ENCODE assay signal across 14 cellular contexts in genomic region chr21:36218691-36219090, GRCh38.
DNase-seq lines count a peak whose midpoint lies in the region; ATAC-seq and TF ChIP-seq lines count a peak whose summit lies in the region.
"Had no signal": no experiment of that assay in that cellular context is flagged by ENCODE, and none has a peak within 500 bp of the region (broad histone marks: within the 10 kb centered on the region; RNA-seq: fewer than 3 reads in every experiment).

No MANE protein-coding gene starts in this region.

- no peaks in the 10 kb centered on the region for H3F3A ChIP-seq in neural progenitor cell (ENCODE audit: low read depth)

- H3K36me3 ChIP-seq in neural progenitor cell (no peaks in the 10 kb centered on the region), spleen (peaks cover 0 to 96% (median 54%) of the 10 kb centered on the region in 6 donors)

- H3K27me3 ChIP-seq in neural progenitor cell, result no peaks in the 10 kb centered on the region
- no peaks in the 10 kb centered on the region for H3K27me3 ChIP-seq in spleen (replicated peaks in 1 of 7)

- DNase-seq in activated CD8-positive, alpha-beta T cell treated with anti-CD3 and anti-CD28 coated beads, Interleukin-2, amount 10 ng/mL, durations not matched to agents 7 days and 5 days, result no peak
- no peak for DNase-seq in activated CD8-positive, alpha-beta T cell treated with anti-CD3 and anti-CD28 coated beads for 36 hours
- DNase-seq in fibroblast of villous mesenchyme (ENCODE audit: low read depth) (peak; percentile 40), neural progenitor cell (ENCODE audit: low spot score) (no peak), spleen (peak; percentile 27), DMS79 treated with DMSO at 0.1 percent for 48 hours (lab: John Stamatoyannopoulos, UW) (no peak)
- DNase-seq in activated T-cell treated with anti-CD3 and anti-CD28 coated beads, Interleukin-2, amount 50 U/mL, for 4 hours, result no peak
- DNase-seq in activated CD4-positive, alpha-beta T cell treated with anti-CD3 and anti-CD28 coated beads, Interleukin-2, amount 10 ng/mL, durations not matched to agents 7 days and 5 days, result no peak
- DNase-seq: Calu3, DMS 273 treated with DMSO at 0.1 percent for 48 hours had no signal

- H3K4me3 ChIP-seq in fibroblast of villous mesenchyme (ENCODE audit: low read depth, low read length) (no peak overlapping the region), neural progenitor cell (no peak overlapping the region), spleen (no peak overlapping the region)
- H3K4me3 ChIP-seq: GM12878, HAP-1 had no signal

- no peaks in the 10 kb centered on the region for H3K9me3 Mint-ChIP-seq in activated CD8-positive, alpha-beta T cell treated with anti-CD3 and anti-CD28 coated beads, Interleukin-2, amount 10 ng/mL, durations not matched to agents 7 days and 5 days (ENCODE audit: insufficient read depth)
- H3K9me3 Mint-ChIP-seq in activated CD8-positive, alpha-beta T cell treated with anti-CD3 and anti-CD28 coated beads for 36 hours, result no peaks in the 10 kb centered on the region
- no peaks in the 10 kb centered on the region for H3K9me3 Mint-ChIP-seq in neural progenitor cell
- no peaks in the 10 kb centered on the region for H3K9me3 Mint-ChIP-seq in activated T-cell treated with anti-CD3 and anti-CD28 coated beads, Interleukin-2, amount 50 U/mL, for 4 hours
- no peaks in the 10 kb centered on the region for H3K9me3 Mint-ChIP-seq in activated CD4-positive, alpha-beta T cell treated with anti-CD3 and anti-CD28 coated beads, Interleukin-2, amount 10 ng/mL, durations not matched to agents 7 days and 5 days

- H2AFZ ChIP-seq in neural progenitor cell (replicated peaks), result no peak overlapping the region

- CTCF ChIA-PET in activated CD8-positive, alpha-beta T cell treated with anti-CD3 and anti-CD28 coated beads, Interleukin-2, amount 10 ng/mL, durations not matched to agents 7 days and 5 days (lab: Charles Lee), result interaction anchor here (1.6 kb wide), 1 partner anchor 9 kb away, joined by 5 read pairs; no protein-coding TSS in a partner anchor
- CTCF ChIA-PET in activated CD8-positive, alpha-beta T cell treated with anti-CD3 and anti-CD28 coated beads for 36 hours (lab: Charles Lee), result no interaction called here
- CTCF ChIA-PET in activated CD4-positive, alpha-beta T cell treated with anti-CD3 and anti-CD28 coated beads, Interleukin-2, amount 10 ng/mL, durations not matched to agents 7 days and 5 days (lab: Charles Lee), result interaction anchor here (1.1 to 1.5 kb wide), 3 partner anchors 8 to 65 kb away, joined by 3 to 4 read pairs (median 3); no protein-coding TSS in a partner anchor

- H3K9ac ChIP-seq in neural progenitor cell, result no peak overlapping the region

- no peaks in the 10 kb centered on the region for H3K4me1 Mint-ChIP-seq in activated CD8-positive, alpha-beta T cell treated with anti-CD3 and anti-CD28 coated beads, Interleukin-2, amount 10 ng/mL, durations not matched to agents 7 days and 5 days (ENCODE audit: low read depth)
- H3K4me1 Mint-ChIP-seq in activated CD8-positive, alpha-beta T cell treated with anti-CD3 and anti-CD28 coated beads for 36 hours (ENCODE audit: low read depth), result no peaks in the 10 kb centered on the region
- H3K4me1 Mint-ChIP-seq in neural progenitor cell, result peaks cover 9% of the 10 kb centered on the region
- no peaks in the 10 kb centered on the region for H3K4me1 Mint-ChIP-seq in activated T-cell treated with anti-CD3 and anti-CD28 coated beads, Interleukin-2, amount 50 U/mL, for 4 hours (ENCODE audit: low read depth)
- H3K4me1 Mint-ChIP-seq in activated CD4-positive, alpha-beta T cell treated with anti-CD3 and anti-CD28 coated beads, Interleukin-2, amount 10 ng/mL, durations not matched to agents 7 days and 5 days, result no peaks in the 10 kb centered on the region
- H3K4me1 Mint-ChIP-seq: CD14-positive monocyte had no signal

- H3K79me2 ChIP-seq in neural progenitor cell (ENCODE audit: low read depth), result no peaks in the 10 kb centered on the region

- POLR2A ChIA-PET in activated CD8-positive, alpha-beta T cell treated with anti-CD3 and anti-CD28 coated beads, Interleukin-2, amount 10 ng/mL, durations not matched to agents 7 days and 5 days (lab: Charles Lee), result no interaction called here
- POLR2A ChIA-PET in activated CD8-positive, alpha-beta T cell treated with anti-CD3 and anti-CD28 coated beads for 36 hours (lab: Charles Lee), result no interaction called here
- POLR2A ChIA-PET in activated CD4-positive, alpha-beta T cell treated with anti-CD3 and anti-CD28 coated beads, Interleukin-2, amount 10 ng/mL, durations not matched to agents 7 days and 5 days (lab: Charles Lee), result no interaction called here

- no peak for ATAC-seq in activated CD8-positive, alpha-beta T cell treated with anti-CD3 and anti-CD28 coated beads, Interleukin-2, amount 10 ng/mL, durations not matched to agents 7 days and 5 days
- no peak for ATAC-seq in activated CD8-positive, alpha-beta T cell treated with anti-CD3 and anti-CD28 coated beads for 36 hours
- no peak for ATAC-seq in activated T-cell treated with anti-CD3 and anti-CD28 coated beads, Interleukin-2, amount 50 U/mL, for 4 hours
- ATAC-seq: GM12878 had no signal

- H3K27me3 Mint-ChIP-seq in activated CD8-positive, alpha-beta T cell treated with anti-CD3 and anti-CD28 coated beads, Interleukin-2, amount 10 ng/mL, durations not matched to agents 7 days and 5 days (ENCODE audit: low read depth), result no peaks in the 10 kb centered on the region
- no peaks in the 10 kb centered on the region for H3K27me3 Mint-ChIP-seq in activated CD8-positive, alpha-beta T cell treated with anti-CD3 and anti-CD28 coated beads for 36 hours
- H3K27me3 Mint-ChIP-seq in neural progenitor cell (ENCODE audit: insufficient read depth, low read depth), result no peaks in the 10 kb centered on the region
- H3K27me3 Mint-ChIP-seq in activated T-cell treated with anti-CD3 and anti-CD28 coated beads, Interleukin-2, amount 50 U/mL, for 4 hours (ENCODE audit: low read depth), result no peaks in the 10 kb centered on the region
- H3K27me3 Mint-ChIP-seq in activated CD4-positive, alpha-beta T cell treated with anti-CD3 and anti-CD28 coated beads, Interleukin-2, amount 10 ng/mL, durations not matched to agents 7 days and 5 days, result no peaks in the 10 kb centered on the region

- peak overlapping the region; percentile 37 for H3K27ac ChIP-seq in neural progenitor cell
- no peak overlapping the region for H3K27ac ChIP-seq in spleen
- H3K27ac ChIP-seq: 22Rv1 had no signal

- no peak overlapping the region for H3K4me3 Mint-ChIP-seq in activated CD8-positive, alpha-beta T cell treated with anti-CD3 and anti-CD28 coated beads, Interleukin-2, amount 10 ng/mL, durations not matched to agents 7 days and 5 days
- H3K4me3 Mint-ChIP-seq in activated CD8-positive, alpha-beta T cell treated with anti-CD3 and anti-CD28 coated beads for 36 hours, result no peak overlapping the region
- no peak overlapping the region for H3K4me3 Mint-ChIP-seq in neural progenitor cell
- H3K4me3 Mint-ChIP-seq in activated T-cell treated with anti-CD3 and anti-CD28 coated beads, Interleukin-2, amount 50 U/mL, for 4 hours, result no peak overlapping the region
- H3K4me3 Mint-ChIP-seq in activated CD4-positive, alpha-beta T cell treated with anti-CD3 and anti-CD28 coated beads, Interleukin-2, amount 10 ng/mL, durations not matched to agents 7 days and 5 days, result no peak overlapping the region
- H3K4me3 Mint-ChIP-seq: CD14-positive monocyte had no signal

- peaks cover 24% of the 10 kb centered on the region for H3K36me3 Mint-ChIP-seq in activated CD8-positive, alpha-beta T cell treated with anti-CD3 and anti-CD28 coated beads, Interleukin-2, amount 10 ng/mL, durations not matched to agents 7 days and 5 days (ENCODE audit: low read depth)
- H3K36me3 Mint-ChIP-seq in activated CD8-positive, alpha-beta T cell treated with anti-CD3 and anti-CD28 coated beads for 36 hours (ENCODE audit: low read depth), result peaks cover 3% of the 10 kb centered on the region
- peaks cover 9% of the 10 kb centered on the region for H3K36me3 Mint-ChIP-seq in neural progenitor cell
- peaks cover 27% of the 10 kb centered on the region for H3K36me3 Mint-ChIP-seq in activated T-cell treated with anti-CD3 and anti-CD28 coated beads, Interleukin-2, amount 50 U/mL, for 4 hours (ENCODE audit: insufficient read depth)
- H3K36me3 Mint-ChIP-seq in activated CD4-positive, alpha-beta T cell treated with anti-CD3 and anti-CD28 coated beads, Interleukin-2, amount 10 ng/mL, durations not matched to agents 7 days and 5 days (ENCODE audit: low read depth), result peaks cover 23% of the 10 kb centered on the region

- intact Hi-C loops in activated CD8-positive, alpha-beta T cell treated with anti-CD3 and anti-CD28 coated beads for 36 hours (cut with micrococcal nuclease), result no loop called here
- intact Hi-C loops in spleen (cut with DNase I; ENCODE audit: low total_unique reads), result no loop called here

- no peaks in the 10 kb centered on the region for H3K9me3 ChIP-seq in neural progenitor cell (ENCODE audit: low read depth)
- no peaks in the 10 kb centered on the region for H3K9me3 ChIP-seq in spleen
- H3K9me3 ChIP-seq: HAP-1 had no signal

- TF ChIP-seq POLR2A in spleen (IDR thresholded peaks at IDR 0.05), result no peak

- no peak overlapping the region for H3K4me2 ChIP-seq in neural progenitor cell

- peak overlapping the region; percentile 20 for H3K27ac Mint-ChIP-seq in activated CD8-positive, alpha-beta T cell treated with anti-CD3 and anti-CD28 coated beads, Interleukin-2, amount 10 ng/mL, durations not matched to agents 7 days and 5 days
- no peak overlapping the region for H3K27ac Mint-ChIP-seq in activated CD8-positive, alpha-beta T cell treated with anti-CD3 and anti-CD28 coated beads for 36 hours
- no peak overlapping the region for H3K27ac Mint-ChIP-seq in neural progenitor cell
- no peak overlapping the region for H3K27ac Mint-ChIP-seq in activated CD4-positive, alpha-beta T cell treated with anti-CD3 and anti-CD28 coated beads, Interleukin-2, amount 10 ng/mL, durations not matched to agents 7 days and 5 days

- no peak for TF ChIP-seq CTCF in activated CD8-positive, alpha-beta T cell treated with anti-CD3 and anti-CD28 coated beads for 36 hours (IDR thresholded peaks at IDR 0.05)
- TF ChIP-seq CTCF in fibroblast of villous mesenchyme (IDR thresholded peaks at IDR 0.05; ENCODE audit: insufficient read depth, low read depth, low read length) (no peak), neural progenitor cell (IDR thresholded peaks at IDR 0.05) (no peak), spleen (IDR thresholded peaks at IDR 0.05 in 8 of 11, conservative IDR thresholded peaks at IDR 0.05 in 3 of 11) (no peak)

- peaks cover 7% of the 10 kb centered on the region for H3K4me1 ChIP-seq in neural progenitor cell
- no peaks in the 10 kb centered on the region for H3K4me1 ChIP-seq in spleen
- H3K4me1 ChIP-seq: HAP-1 had no signal

- H4K20me1 ChIP-seq in neural progenitor cell (ENCODE audit: low read depth), result no peaks in the 10 kb centered on the region

- WGBS in spleen, 5 donors, result 83 to 94% (median 89%) methylated on average over 6 of the region's 6 CpGs

Comparison
In these comparisons a context has a peak if more than half of its experiments do, and no peak if none do; other contexts are left out.
1. DNase-seq: peak in fibroblast of villous mesenchyme (single experiment) and spleen (single experiment); none in activated CD8-positive, alpha-beta T cell treated with anti-CD3 and anti-CD28 coated beads, Interleukin-2, amount 10 ng/mL, durations not matched to agents 7 days and 5 days (single experiment), activated CD8-positive, alpha-beta T cell treated with anti-CD3 and anti-CD28 coated beads for 36 hours (single experiment), neural progenitor cell (single experiment), DMS79 treated with DMSO at 0.1 percent for 48 hours (single experiment), activated T-cell treated with anti-CD3 and anti-CD28 coated beads, Interleukin-2, amount 50 U/mL, for 4 hours (single experiment) and activated CD4-positive, alpha-beta T cell treated with anti-CD3 and anti-CD28 coated beads, Interleukin-2, amount 10 ng/mL, durations not matched to agents 7 days and 5 days (single experiment).